1 cellular context compared by ENCODE assay signal in genomic region chr3:16534914-16535301, GRCh38.
TF ChIP-seq lines count a peak whose summit lies in the region.

No MANE protein-coding gene starts in this region.

TF ChIP-seq in H1, 55 proteins besides CTCF, POLR2A, EP300 and RAD21:
- TF ChIP-seq TEAD4 (IDR thresholded peaks at IDR 0.05; ENCODE audit: low read depth, low read length) (no peak), CEBPB (IDR thresholded peaks at IDR 0.05; ENCODE audit: low read depth, low read length) (no peak), MAFK (IDR thresholded peaks at IDR 0.05; ENCODE audit: low read depth, low read length) (no peak), BCL11A (IDR thresholded peaks at IDR 0.05; ENCODE audit: low read depth in 2 of 2, low read length in 2 of 2) (no peak), SRF (IDR thresholded peaks at IDR 0.05; ENCODE audit: low read depth, low read length) (no peak), KDM5A (IDR thresholded peaks at IDR 0.05; ENCODE audit: low read length) (no peak), SAP30 (IDR thresholded peaks at IDR 0.05; ENCODE audit: insufficient read depth, insufficient replicate concordance, low read length) (no peak), KDM1A (IDR thresholded peaks at IDR 0.05; ENCODE audit: borderline replicate concordance, low read length) (no peak), CREB1 (IDR thresholded peaks at IDR 0.05) (no peak), RFX5 (IDR thresholded peaks at IDR 0.05; ENCODE audit: borderline replicate concordance, low read depth, low read length) (no peak), TBP (IDR thresholded peaks at IDR 0.05; ENCODE audit: low read depth, low read length) (no peak), SP4 (IDR thresholded peaks at IDR 0.05; ENCODE audit: low read length) (no peak), CTBP2 (IDR thresholded peaks at IDR 0.05; ENCODE audit: borderline replicate concordance, insufficient read depth, insufficient read length, low read length) (no peak), SUZ12 (IDR thresholded peaks at IDR 0.05; ENCODE audit: low read length) (no peak), CHD2 (IDR thresholded peaks at IDR 0.05; ENCODE audit: low read length) (no peak), POLR2AphosphoS5 (IDR thresholded peaks at IDR 0.05; ENCODE audit: low read depth, low read length) (no peak), CBX5 (IDR thresholded peaks at IDR 0.05; ENCODE audit: low read depth, low read length) (no peak)
- TF ChIP-seq, protein P1, sequence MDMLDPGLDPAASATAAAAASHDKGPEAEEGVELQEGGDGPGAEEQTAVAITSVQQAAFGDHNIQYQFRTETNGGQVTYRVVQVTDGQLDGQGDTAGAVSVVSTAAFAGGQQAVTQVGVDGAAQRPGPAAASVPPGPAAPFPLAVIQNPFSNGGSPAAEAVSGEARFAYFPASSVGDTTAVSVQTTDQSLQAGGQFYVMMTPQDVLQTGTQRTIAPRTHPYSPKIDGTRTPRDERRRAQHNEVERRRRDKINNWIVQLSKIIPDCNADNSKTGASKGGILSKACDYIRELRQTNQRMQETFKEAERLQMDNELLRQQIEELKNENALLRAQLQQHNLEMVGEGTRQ (IDR thresholded peaks at IDR 0.05; ENCODE audit: low read length): no peak
TF ChIP-seq in H1: peak in this region for 0.
